Comparison of ENCODE assay signal across 43 cellular contexts in genomic region chr20:31974296-31974695, GRCh38. TPM values are rescaled to one million over a fixed set of nuclear protein-coding genes. Genes with fewer than 3 reads are reported as not detected.
"Had no signal": no experiment of that assay in that cellular context is flagged by ENCODE, and none has a peak within 500 bp of the region (broad histone marks: within the 10 kb centered on the region; RNA-seq: fewer than 3 reads in every experiment).

No MANE protein-coding gene starts in this region.

- H3K4me3 Mint-ChIP-seq: activated B cell treated with CpG ODN at 0.5 μM for 24 hours; activated CD4-positive, alpha-beta memory T cell treated with anti-CD3 and anti-CD28 coated beads for 36 hours; activated CD4-positive, alpha-beta T cell treated with anti-CD3 and anti-CD28 coated beads, Interleukin-2, amount 10 ng/mL, durations not matched to agents 24 days and 14 days; activated CD8-positive, alpha-beta memory T cell treated with anti-CD3 and anti-CD28 coated beads, Interleukin-2, amount 10 ng/mL, durations not matched to agents 7 days and 5 days; activated CD8-positive, alpha-beta T cell treated with anti-CD3 and anti-CD28 coated beads, Interleukin-2, amount 10 ng/mL, durations not matched to agents 7 days and 5 days; activated naive CD4-positive, alpha-beta T cell treated with anti-CD3 and anti-CD28 coated beads for 36 hours; activated naive CD4-positive, alpha-beta T cell treated with anti-CD3 and anti-CD28 coated beads, Interleukin-2, amount 50 U/mL, for 24 hours; activated naive CD8-positive, alpha-beta T cell treated with anti-CD3 and anti-CD28 coated beads for 36 hours; activated naive CD8-positive, alpha-beta T cell treated with anti-CD3 and anti-CD28 coated beads, Interleukin-2, amount 50 U/mL, for 24 hours; activated T-helper 1 cell treated with anti-CD3 and anti-CD28 coated beads, Interleukin-12 subunit alpha, Interleukin-12 subunit beta, Interleukin-2, Interleukin-4 antibody, amounts not matched to agents 30 ng/mL and 10 ng/mL and 1 ng/mL, durations not matched to agents 14 hours and 24 hours and 36 hours; T-helper 17 cell; T-helper 2 cell treated with Interferon-gamma antibody and Interleukin-4, amounts not matched to agents 5 μg/mL and 100 μg/mL, for 36 hours had no signal

- H3K4me1 Mint-ChIP-seq: activated CD4-positive, alpha-beta T cell treated with anti-CD3 and anti-CD28 coated beads, Interleukin-2, amount 10 ng/mL, durations not matched to agents 24 days and 14 days; activated CD8-positive, alpha-beta memory T cell treated with anti-CD3 and anti-CD28 coated beads, Interleukin-2, amount 10 ng/mL, durations not matched to agents 7 days and 5 days; activated naive CD4-positive, alpha-beta T cell treated with anti-CD3 and anti-CD28 coated beads, Interleukin-2, amount 50 U/mL, for 24 hours; activated naive CD8-positive, alpha-beta T cell treated with anti-CD3 and anti-CD28 coated beads for 36 hours; activated naive CD8-positive, alpha-beta T cell treated with anti-CD3 and anti-CD28 coated beads, Interleukin-2, amount 50 U/mL, for 24 hours; T-helper 17 cell had no signal

- DNase-seq: activated B cell treated with CpG ODN at 0.5 μM for 24 hours; activated CD4-positive, alpha-beta memory T cell treated with anti-CD3 and anti-CD28 coated beads for 36 hours; activated CD4-positive, alpha-beta T cell treated with anti-CD3 and anti-CD28 coated beads, Interleukin-2, amount 10 ng/mL, durations not matched to agents 24 days and 14 days; activated CD8-positive, alpha-beta memory T cell treated with anti-CD3 and anti-CD28 coated beads, Interleukin-2, amount 10 ng/mL, durations not matched to agents 7 days and 5 days; activated CD8-positive, alpha-beta memory T cell treated with anti-CD3 and anti-CD28 coated beads, Interleukin-2, amount 50 U/mL, for 4 hours; activated CD8-positive, alpha-beta T cell treated with anti-CD3 and anti-CD28 coated beads, Interleukin-2, amount 10 ng/mL, durations not matched to agents 7 days and 5 days; activated effector memory CD4-positive, alpha-beta T cell treated with anti-CD3 and anti-CD28 coated beads, Interleukin-2, amount 50 U/mL, for 16 hours; activated naive CD4-positive, alpha-beta T cell treated with anti-CD3 and anti-CD28 coated beads for 36 hours; activated naive CD8-positive, alpha-beta T cell treated with anti-CD3 and anti-CD28 coated beads for 36 hours; activated naive CD8-positive, alpha-beta T cell treated with anti-CD3 and anti-CD28 coated beads, Interleukin-2, amount 50 U/mL, for 24 hours; activated T-cell treated with anti-CD3 and anti-CD28 coated beads, Interleukin-2, amount 50 U/mL, for 1 hour; activated T-cell treated with anti-CD3 and anti-CD28 coated beads, Interleukin-2, amount 50 U/mL, for 48 hours; adrenal gland; amygdala; aorta; body of pancreas; central memory CD4-positive, alpha-beta T cell; cerebellar nuclear complex; colonic mucosa; effector CD8-positive, alpha-beta T cell; esophagus squamous epithelium; foreskin melanocyte; head of caudate nucleus; T-helper 1 cell; T-helper 17 cell; T1000; WERI-Rb-1 had no signal

- H3K27ac ChIP-seq: adrenal gland, body of pancreas, breast epithelium, cardiac muscle cell, colonic mucosa, epithelial cell of prostate, esophagus squamous epithelium, gastroesophageal sphincter had no signal

- H3K4me1 ChIP-seq: adrenal gland, body of pancreas, breast epithelium, colonic mucosa, esophagus squamous epithelium, gastroesophageal sphincter had no signal

- H3K9me3 ChIP-seq: adrenal gland, body of pancreas, breast epithelium, colonic mucosa, esophagus squamous epithelium, gastroesophageal sphincter had no signal

- FAIRE-seq: endometrium, endothelial cell of umbilical vein had no signal

- H3K4me3 ChIP-seq: adrenal gland, body of pancreas, breast epithelium, cardiac muscle cell, colonic mucosa, esophagus squamous epithelium, gastroesophageal sphincter had no signal

- H3K36me3 ChIP-seq: adrenal gland, breast epithelium, cardiac muscle cell, colonic mucosa, esophagus squamous epithelium, gastroesophageal sphincter had no signal

- H3K27me3 ChIP-seq: adrenal gland, body of pancreas, colonic mucosa had no signal

- ATAC-seq: activated CD4-positive, CD25-positive, alpha-beta regulatory T cell treated with anti-CD3 and anti-CD28 coated beads, Interleukin-2, amount 50 U/mL, for 24 hours; activated CD8-positive, alpha-beta memory T cell treated with anti-CD3 and anti-CD28 coated beads, Interleukin-2, amount 10 ng/mL, durations not matched to agents 7 days and 5 days; activated CD8-positive, alpha-beta T cell treated with anti-CD3 and anti-CD28 coated beads, Interleukin-2, amount 10 ng/mL, durations not matched to agents 7 days and 5 days; activated naive CD8-positive, alpha-beta T cell treated with anti-CD3 and anti-CD28 coated beads, Interleukin-2, amount 50 U/mL, for 24 hours; body of pancreas; gastroesophageal sphincter; T-helper 17 cell had no signal

- H3K36me3 Mint-ChIP-seq: activated CD4-positive, alpha-beta memory T cell treated with anti-CD3 and anti-CD28 coated beads for 36 hours; activated CD8-positive, alpha-beta memory T cell treated with anti-CD3 and anti-CD28 coated beads, Interleukin-2, amount 10 ng/mL, durations not matched to agents 7 days and 5 days; activated naive CD4-positive, alpha-beta T cell treated with anti-CD3 and anti-CD28 coated beads, Interleukin-2, amount 50 U/mL, for 24 hours; activated naive CD8-positive, alpha-beta T cell treated with anti-CD3 and anti-CD28 coated beads for 36 hours had no signal

- H3K9me3 Mint-ChIP-seq: activated B cell treated with CpG ODN at 0.5 μM for 24 hours; activated CD4-positive, alpha-beta memory T cell treated with anti-CD3 and anti-CD28 coated beads for 36 hours; activated CD4-positive, alpha-beta T cell treated with anti-CD3 and anti-CD28 coated beads, Interleukin-2, amount 10 ng/mL, durations not matched to agents 24 days and 14 days; activated naive CD4-positive, alpha-beta T cell treated with anti-CD3 and anti-CD28 coated beads for 36 hours; activated naive CD4-positive, alpha-beta T cell treated with anti-CD3 and anti-CD28 coated beads, Interleukin-2, amount 50 U/mL, for 24 hours; activated naive CD8-positive, alpha-beta T cell treated with anti-CD3 and anti-CD28 coated beads for 36 hours; activated naive CD8-positive, alpha-beta T cell treated with anti-CD3 and anti-CD28 coated beads, Interleukin-2, amount 50 U/mL, for 24 hours; activated T-helper 1 cell treated with anti-CD3 and anti-CD28 coated beads, Interleukin-12 subunit alpha, Interleukin-12 subunit beta, Interleukin-2, Interleukin-4 antibody, amounts not matched to agents 30 ng/mL and 10 ng/mL and 1 ng/mL, durations not matched to agents 14 hours and 24 hours and 36 hours; activated T-helper 2 cell treated with anti-CD3 and anti-CD28 coated beads, Interferon-gamma antibody, Interleukin-2, Interleukin-4, amounts not matched to agents 10 μg/mL and 5 μg/mL and 100 μg/mL, durations not matched to agents 14 hours and 24 hours and 36 hours; T-helper 2 cell treated with Interferon-gamma antibody and Interleukin-4, amounts not matched to agents 5 μg/mL and 100 μg/mL, for 36 hours had no signal

- H3K27ac Mint-ChIP-seq: activated B cell treated with CpG ODN at 0.5 μM for 24 hours; activated CD4-positive, alpha-beta memory T cell treated with anti-CD3 and anti-CD28 coated beads for 36 hours; activated CD4-positive, alpha-beta T cell treated with anti-CD3 and anti-CD28 coated beads, Interleukin-2, amount 10 ng/mL, durations not matched to agents 24 days and 14 days; activated CD8-positive, alpha-beta memory T cell treated with anti-CD3 and anti-CD28 coated beads, Interleukin-2, amount 10 ng/mL, durations not matched to agents 7 days and 5 days; activated CD8-positive, alpha-beta T cell treated with anti-CD3 and anti-CD28 coated beads, Interleukin-2, amount 10 ng/mL, durations not matched to agents 7 days and 5 days; activated naive CD4-positive, alpha-beta T cell treated with anti-CD3 and anti-CD28 coated beads for 36 hours; activated naive CD4-positive, alpha-beta T cell treated with anti-CD3 and anti-CD28 coated beads, Interleukin-2, amount 50 U/mL, for 24 hours; activated naive CD8-positive, alpha-beta T cell treated with anti-CD3 and anti-CD28 coated beads for 36 hours; activated naive CD8-positive, alpha-beta T cell treated with anti-CD3 and anti-CD28 coated beads, Interleukin-2, amount 50 U/mL, for 24 hours; activated T-helper 1 cell treated with anti-CD3 and anti-CD28 coated beads, Interleukin-12 subunit alpha, Interleukin-12 subunit beta, Interleukin-2, Interleukin-4 antibody, amounts not matched to agents 30 ng/mL and 10 ng/mL and 1 ng/mL, durations not matched to agents 14 hours and 24 hours and 36 hours; activated T-helper 2 cell treated with anti-CD3 and anti-CD28 coated beads, Interferon-gamma antibody, Interleukin-2, Interleukin-4, amounts not matched to agents 10 μg/mL and 5 μg/mL and 100 μg/mL, durations not matched to agents 14 hours and 24 hours and 36 hours; T-helper 17 cell; T-helper 2 cell treated with Interferon-gamma antibody and Interleukin-4, amounts not matched to agents 5 μg/mL and 100 μg/mL, for 36 hours had no signal

RNA-seq across cellular contexts. Expression of gene XKR7, which starts 6.3 kb away (rescaled TPM):
- total RNA-seq: activated CD4-positive, alpha-beta memory T cell treated with anti-CD3 and anti-CD28 coated beads for 36 hours; activated CD4-positive, alpha-beta T cell treated with anti-CD3 and anti-CD28 coated beads, Interleukin-2, amount 10 ng/mL, durations not matched to agents 24 days and 14 days; activated CD8-positive, alpha-beta memory T cell treated with anti-CD3 and anti-CD28 coated beads, Interleukin-2, amount 10 ng/mL, durations not matched to agents 7 days and 5 days; activated T-helper 1 cell treated with anti-CD3 and anti-CD28 coated beads, Interleukin-12 subunit alpha, Interleukin-12 subunit beta, Interleukin-2, Interleukin-4 antibody, amounts not matched to agents 30 ng/mL and 10 ng/mL and 1 ng/mL, durations not matched to agents 14 hours and 24 hours and 36 hours; activated T-helper 2 cell treated with anti-CD3 and anti-CD28 coated beads, Interferon-gamma antibody, Interleukin-2, Interleukin-4, amounts not matched to agents 10 μg/mL and 5 μg/mL and 100 μg/mL, durations not matched to agents 14 hours and 24 hours and 36 hours; aorta; breast epithelium; dermis microvascular lymphatic vessel endothelial cell; esophagus squamous epithelium; fibroblast of lung; fibroblast of villous mesenchyme; glomerular endothelial cell; T-helper 17 cell had no signal
- polyA plus RNA-seq: cardiac muscle cell, endothelial cell of umbilical vein, fibroblast of lung had no signal

RNA-seq across cellular contexts. Expression of gene CCM2L, which starts 35.9 kb away (rescaled TPM):
- total RNA-seq: activated CD4-positive, alpha-beta memory T cell treated with anti-CD3 and anti-CD28 coated beads for 36 hours; activated CD4-positive, alpha-beta T cell treated with anti-CD3 and anti-CD28 coated beads, Interleukin-2, amount 10 ng/mL, durations not matched to agents 24 days and 14 days; activated CD8-positive, alpha-beta memory T cell treated with anti-CD3 and anti-CD28 coated beads for 36 hours; activated CD8-positive, alpha-beta memory T cell treated with anti-CD3 and anti-CD28 coated beads, Interleukin-2, amount 10 ng/mL, durations not matched to agents 7 days and 5 days; activated CD8-positive, alpha-beta T cell treated with anti-CD3 and anti-CD28 coated beads, Interleukin-2, amount 10 ng/mL, durations not matched to agents 7 days and 5 days; activated naive CD4-positive, alpha-beta T cell treated with anti-CD3 and anti-CD28 coated beads for 36 hours; activated naive CD8-positive, alpha-beta T cell treated with anti-CD3 and anti-CD28 coated beads for 36 hours; activated T-helper 1 cell treated with anti-CD3 and anti-CD28 coated beads, Interleukin-12 subunit alpha, Interleukin-12 subunit beta, Interleukin-2, Interleukin-4 antibody, amounts not matched to agents 30 ng/mL and 10 ng/mL and 1 ng/mL, durations not matched to agents 14 hours and 24 hours and 36 hours; activated T-helper 2 cell treated with anti-CD3 and anti-CD28 coated beads, Interferon-gamma antibody, Interleukin-2, Interleukin-4, amounts not matched to agents 10 μg/mL and 5 μg/mL and 100 μg/mL, durations not matched to agents 14 hours and 24 hours and 36 hours; fibroblast of lung; fibroblast of villous mesenchyme; T-helper 17 cell had no signal
- polyA plus RNA-seq: fibroblast of lung had no signal
